Comparison of ENCODE assay signal across 8 cellular contexts in the genomic region with DNA sequence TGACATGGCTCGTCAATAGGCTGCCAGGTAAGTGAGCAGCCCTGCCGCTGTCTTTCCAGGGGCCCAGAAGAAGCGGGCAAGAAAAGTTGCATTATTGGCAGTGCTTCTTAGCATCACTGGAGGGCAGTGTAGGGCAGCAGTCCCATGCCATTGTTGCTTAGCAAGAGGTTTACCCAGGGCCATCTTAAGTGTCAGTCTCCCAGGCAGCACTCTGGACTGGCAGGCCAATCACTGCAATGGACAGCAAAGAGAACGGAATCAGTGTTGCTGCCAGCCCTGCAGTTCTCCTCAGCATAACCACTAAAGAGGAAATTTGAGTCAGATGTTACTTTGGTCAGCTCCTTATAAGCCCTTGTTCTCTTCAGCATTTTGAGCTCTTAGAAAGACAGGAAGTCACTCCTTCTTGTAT. TPM values are rescaled to one million over a fixed set of nuclear protein-coding genes. Genes with fewer than 3 reads are reported as not detected.
DNase-seq lines count a peak whose midpoint lies in the region; ATAC-seq, FAIRE-seq and TF ChIP-seq lines count a peak whose summit lies in the region.

No MANE protein-coding gene starts in this region.

- FAIRE-seq in urothelium cell line (lab: Jason Lieb, UNC) = no peak

- no peak overlapping the region for H3K4me3 Mint-ChIP-seq in activated T-helper 17 cell treated with anti-CD3 and anti-CD28 coated beads, Interleukin-2, amount 50 U/mL, for 72 hours

- peak; percentile 64 for TF ChIP-seq CTCF in KMS-11 (conservative IDR thresholded peaks at IDR 0.05; ENCODE audit: low read depth, low read length)

- peaks cover 9% of the 10 kb centered on the region for H3K4me1 Mint-ChIP-seq in activated T-helper 17 cell treated with anti-CD3 and anti-CD28 coated beads, Interleukin-2, amount 50 U/mL, for 72 hours

- no peaks in the 10 kb centered on the region for H3K27me3 ChIP-seq in KMS-11 (ENCODE audit: insufficient read depth, low read depth)

- H3K9me3 Mint-ChIP-seq in activated T-helper 17 cell treated with anti-CD3 and anti-CD28 coated beads, Interleukin-2, amount 50 U/mL, for 72 hours = no peaks in the 10 kb centered on the region

- no peak overlapping the region for H3K27ac Mint-ChIP-seq in activated T-helper 17 cell treated with anti-CD3 and anti-CD28 coated beads, Interleukin-2, amount 50 U/mL, for 72 hours

- peaks cover 8% of the 10 kb centered on the region; the same call in 1 of the 2 replicates for H4K20me1 ChIP-seq in KMS-11 (ENCODE audit: insufficient read depth)

- no peak overlapping the region for H3K4me2 ChIP-seq in KMS-11

- DNase-seq in DMS53 (lab: John Stamatoyannopoulos, UW) (peak; percentile 68), iPS-NIHi11 (ENCODE audit: low spot score) (peak; percentile 49), substantia nigra (lab: John Stamatoyannopoulos, UW) (peak in 18 of 49 donors; percentile 15 to 71 (median 44)), urothelium cell line (ENCODE audit: low spot score) (no peak), NCI-H774 (lab: John Stamatoyannopoulos, UW) (no peak)

- peak; percentile 63 for ATAC-seq in activated T-helper 17 cell treated with anti-CD3 and anti-CD28 coated beads, Interleukin-2, amount 50 U/mL, for 72 hours (replicated peaks)
- no peak for ATAC-seq in GM21390 (IDR thresholded peaks at IDR 0.05; ENCODE audit: unreplicated experiment)

- H3K27ac ChIP-seq in KMS-11 = no peak overlapping the region
- peak overlapping the region; percentile 3 for H3K27ac ChIP-seq in substantia nigra (ENCODE audit: low read depth, low read length, poor library complexity, severe bottlenecking)

- H3K9ac ChIP-seq in KMS-11 = no peak overlapping the region

- no peak overlapping the region for H2AFZ ChIP-seq in KMS-11 (ENCODE audit: low read depth)

- H3K27me3 Mint-ChIP-seq in activated T-helper 17 cell treated with anti-CD3 and anti-CD28 coated beads, Interleukin-2, amount 50 U/mL, for 72 hours = no peaks in the 10 kb centered on the region

- peaks cover 98% of the 10 kb centered on the region for H3K36me3 Mint-ChIP-seq in activated T-helper 17 cell treated with anti-CD3 and anti-CD28 coated beads, Interleukin-2, amount 50 U/mL, for 72 hours (ENCODE audit: low read depth)

- peaks cover 4% of the 10 kb centered on the region; the same call in 1 of the 2 replicates for H3K79me2 ChIP-seq in KMS-11 (ENCODE audit: insufficient read depth, low read depth)

- no peak overlapping the region for H3K4me3 ChIP-seq in KMS-11 (IDR thresholded peaks at IDR 0.05; ENCODE audit: insufficient read depth, low read depth, low read length)

- peaks cover 31% of the 10 kb centered on the region; the same call in 1 of the 2 replicates for H3K36me3 ChIP-seq in KMS-11 (ENCODE audit: insufficient read depth)

- H3K4me1 ChIP-seq in KMS-11 (ENCODE audit: low read depth, poor library complexity, severe bottlenecking) = peaks cover 34% of the 10 kb centered on the region

RNA-seq across cellular contexts. Expression of gene GRK2, which starts 13.4 kb away (rescaled TPM):
- 100 to 1,000 TPM; 197 to 265 TPM for total RNA-seq in activated T-helper 17 cell treated with anti-CD3 and anti-CD28 coated beads, Interleukin-2, amount 50 U/mL, for 72 hours

RNA-seq across cellular contexts. Expression of gene ANKRD13D, which starts 36.3 kb away (rescaled TPM):
- total RNA-seq in activated T-helper 17 cell treated with anti-CD3 and anti-CD28 coated beads, Interleukin-2, amount 50 U/mL, for 72 hours = 100 to 1,000 TPM; 102 to 137 TPM

RNA-seq across cellular contexts. Expression of gene SSH3, which starts 50.5 kb away (rescaled TPM):
- total RNA-seq in activated T-helper 17 cell treated with anti-CD3 and anti-CD28 coated beads, Interleukin-2, amount 50 U/mL, for 72 hours = 10 to 100 TPM; 15.8 to 22.0 TPM

Comparison
In these comparisons a context has a peak if more than half of its experiments do, and no peak if none do; other contexts are left out.
1. DNase-seq: peak in DMS53 (single experiment) and iPS-NIHi11 (single experiment); none in urothelium cell line (single experiment) and NCI-H774 (single experiment).